1 cellular context compared by ENCODE assay signal in the genomic region with DNA sequence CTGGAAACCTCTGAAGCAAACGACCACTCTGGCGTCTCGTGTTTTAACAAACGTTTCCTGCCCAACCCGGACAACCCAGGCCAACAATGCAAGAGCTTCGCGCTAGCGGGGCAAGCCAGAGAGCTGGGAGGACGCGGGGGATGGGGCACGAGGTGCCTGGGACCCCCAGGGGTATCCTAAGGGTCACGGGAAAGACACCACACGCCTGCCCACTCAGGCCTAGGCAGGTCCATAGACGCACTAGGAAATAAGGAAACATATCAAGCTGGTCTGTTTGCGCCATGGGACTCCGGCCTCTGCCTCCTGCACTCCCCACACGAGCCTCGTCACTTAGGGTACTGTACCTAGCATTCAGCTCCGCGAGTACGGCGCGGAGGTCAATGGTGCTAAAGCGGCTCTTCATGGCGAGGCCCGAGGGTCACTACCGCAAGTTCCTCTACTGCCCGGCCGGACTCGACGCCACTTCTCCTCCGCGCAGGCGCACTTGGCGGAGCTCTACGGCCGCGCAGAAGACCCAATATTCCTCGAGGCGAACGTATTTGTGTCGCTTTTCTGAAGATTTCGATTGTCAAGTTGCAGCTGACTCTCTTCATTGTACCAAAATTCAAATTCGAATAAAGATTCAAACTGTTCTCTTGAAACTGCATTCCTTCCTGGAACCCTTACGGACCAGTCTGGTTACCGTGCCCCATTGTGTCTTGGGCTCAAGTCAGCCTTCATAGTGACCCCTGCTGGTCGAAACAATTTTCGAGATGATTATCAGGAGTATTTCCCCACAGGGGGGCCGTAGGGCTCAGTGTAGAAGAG.
A peak's percentile ranks its signal among the peaks of the same experiment; 100 is the strongest.
TF ChIP-seq lines count a peak whose summit lies in the region.

A gene with protein sequence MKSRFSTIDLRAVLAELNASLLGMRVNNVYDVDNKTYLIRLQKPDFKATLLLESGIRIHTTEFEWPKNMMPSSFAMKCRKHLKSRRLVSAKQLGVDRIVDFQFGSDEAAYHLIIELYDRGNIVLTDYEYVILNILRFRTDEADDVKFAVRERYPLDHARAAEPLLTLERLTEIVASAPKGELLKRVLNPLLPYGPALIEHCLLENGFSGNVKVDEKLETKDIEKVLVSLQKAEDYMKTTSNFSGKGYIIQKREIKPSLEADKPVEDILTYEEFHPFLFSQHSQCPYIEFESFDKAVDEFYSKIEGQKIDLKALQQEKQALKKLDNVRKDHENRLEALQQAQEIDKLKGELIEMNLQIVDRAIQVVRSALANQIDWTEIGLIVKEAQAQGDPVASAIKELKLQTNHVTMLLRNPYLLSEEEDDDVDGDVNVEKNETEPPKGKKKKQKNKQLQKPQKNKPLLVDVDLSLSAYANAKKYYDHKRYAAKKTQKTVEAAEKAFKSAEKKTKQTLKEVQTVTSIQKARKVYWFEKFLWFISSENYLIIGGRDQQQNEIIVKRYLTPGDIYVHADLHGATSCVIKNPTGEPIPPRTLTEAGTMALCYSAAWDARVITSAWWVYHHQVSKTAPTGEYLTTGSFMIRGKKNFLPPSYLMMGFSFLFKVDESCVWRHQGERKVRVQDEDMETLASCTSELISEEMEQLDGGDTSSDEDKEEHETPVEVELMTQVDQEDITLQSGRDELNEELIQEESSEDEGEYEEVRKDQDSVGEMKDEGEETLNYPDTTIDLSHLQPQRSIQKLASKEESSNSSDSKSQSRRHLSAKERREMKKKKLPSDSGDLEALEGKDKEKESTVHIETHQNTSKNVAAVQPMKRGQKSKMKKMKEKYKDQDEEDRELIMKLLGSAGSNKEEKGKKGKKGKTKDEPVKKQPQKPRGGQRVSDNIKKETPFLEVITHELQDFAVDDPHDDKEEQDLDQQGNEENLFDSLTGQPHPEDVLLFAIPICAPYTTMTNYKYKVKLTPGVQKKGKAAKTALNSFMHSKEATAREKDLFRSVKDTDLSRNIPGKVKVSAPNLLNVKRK (minus strand): TSS at position 438 of the 807 bp plus-strand sequence. CDS start 35 bp downstream, at position 403.

TF ChIP-seq in HepG2, 621 proteins besides CTCF, POLR2A, EP300 and RAD21 (continued from another document and continues in another):
- TF ChIP-seq, protein P1, sequence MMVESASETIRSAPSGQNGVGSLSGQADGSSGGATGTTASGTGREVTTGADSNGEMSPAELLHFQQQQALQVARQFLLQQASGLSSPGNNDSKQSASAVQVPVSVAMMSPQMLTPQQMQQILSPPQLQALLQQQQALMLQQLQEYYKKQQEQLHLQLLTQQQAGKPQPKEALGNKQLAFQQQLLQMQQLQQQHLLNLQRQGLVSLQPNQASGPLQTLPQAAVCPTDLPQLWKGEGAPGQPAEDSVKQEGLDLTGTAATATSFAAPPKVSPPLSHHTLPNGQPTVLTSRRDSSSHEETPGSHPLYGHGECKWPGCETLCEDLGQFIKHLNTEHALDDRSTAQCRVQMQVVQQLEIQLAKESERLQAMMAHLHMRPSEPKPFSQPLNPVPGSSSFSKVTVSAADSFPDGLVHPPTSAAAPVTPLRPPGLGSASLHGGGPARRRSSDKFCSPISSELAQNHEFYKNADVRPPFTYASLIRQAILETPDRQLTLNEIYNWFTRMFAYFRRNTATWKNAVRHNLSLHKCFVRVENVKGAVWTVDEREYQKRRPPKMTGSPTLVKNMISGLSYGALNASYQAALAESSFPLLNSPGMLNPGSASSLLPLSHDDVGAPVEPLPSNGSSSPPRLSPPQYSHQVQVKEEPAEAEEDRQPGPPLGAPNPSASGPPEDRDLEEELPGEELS (CRISPR knock-in tag; IDR thresholded peaks at IDR 0.05), result no peak; the same call in 1 of the 2 replicates
- TF ChIP-seq ZFP41 (CRISPR knock-in tag; IDR thresholded peaks at IDR 0.05; ENCODE audit: borderline replicate concordance) (no peak), NCOR1 (IDR thresholded peaks at IDR 0.05; ENCODE audit: borderline replicate concordance, low read length) (peak; percentile 56; the same call in 1 of the 2 replicates), ESRRA (CRISPR knock-in tag; IDR thresholded peaks at IDR 0.05; ENCODE audit: low read depth) (no peak), BORCS8-MEF2B (CRISPR knock-in tag; IDR thresholded peaks at IDR 0.05) (peak; percentile 93), ZSCAN31 (CRISPR knock-in tag; IDR thresholded peaks at IDR 0.05; ENCODE audit: low read depth) (peak; percentile 83), RBM22 (optimal IDR thresholded peaks at IDR 0.05; ENCODE audit: low read length) (no peak), CHD2 (IDR thresholded peaks at IDR 0.05; ENCODE audit: low read depth, low read length) (no peak), TRIM24 (CRISPR knock-in tag; IDR thresholded peaks at IDR 0.05) (no peak), EZH2 (conservative IDR thresholded peaks at IDR 0.05; ENCODE audit: low read depth, low read length) (no peak), ZNF546 (CRISPR knock-in tag; conservative IDR thresholded peaks at IDR 0.05) (0 out of 2 replicates have a peak, but pooled peaks have one; percentile 59), ZNF432 (CRISPR knock-in tag; IDR thresholded peaks at IDR 0.05; ENCODE audit: borderline replicate concordance) (no peak), SNAI1 (CRISPR knock-in tag; IDR thresholded peaks at IDR 0.05; ENCODE audit: borderline replicate concordance) (no peak), THAP11 (CRISPR knock-in tag; IDR thresholded peaks at IDR 0.05) (peak; percentile 86), SMAD1 (CRISPR knock-in tag; IDR thresholded peaks at IDR 0.05; ENCODE audit: borderline replicate concordance, low read depth) (0 out of 2 replicates have a peak, but pooled peaks have one; percentile 70), ARNTL (CRISPR knock-in tag; IDR thresholded peaks at IDR 0.05) (no peak), RCOR2 (CRISPR knock-in tag; IDR thresholded peaks at IDR 0.05) (peak; percentile 17; the same call in 1 of the 2 replicates), KLF16 (CRISPR knock-in tag; IDR thresholded peaks at IDR 0.05) (peak in 1 of 2 experiments; percentile 89; a peak in 2 of 4 replicates), ZNF558 (CRISPR knock-in tag; IDR thresholded peaks at IDR 0.05; ENCODE audit: borderline replicate concordance) (no peak), KLF11 (CRISPR knock-in tag; IDR thresholded peaks at IDR 0.05) (no peak), NFKB2 (CRISPR knock-in tag; IDR thresholded peaks at IDR 0.05; ENCODE audit: borderline replicate concordance) (peak; percentile 83; the same call in 1 of the 2 replicates), NR2F2 (IDR thresholded peaks at IDR 0.05; ENCODE audit: borderline replicate concordance, low read depth) (no peak), ZNF839 (CRISPR knock-in tag; IDR thresholded peaks at IDR 0.05; ENCODE audit: borderline replicate concordance) (0 out of 2 replicates have a peak, but pooled peaks have one; percentile 63), NCOA1 (CRISPR knock-in tag; IDR thresholded peaks at IDR 0.05) (0 out of 2 replicates have a peak, but pooled peaks have one; percentile 58), ZNF614 (CRISPR knock-in tag; IDR thresholded peaks at IDR 0.05; ENCODE audit: borderline replicate concordance) (peak; percentile 49; the same call in 1 of the 2 replicates), ZNF644 (CRISPR knock-in tag; IDR thresholded peaks at IDR 0.05; ENCODE audit: low read depth) (no peak), MAZ (IDR thresholded peaks at IDR 0.05; ENCODE audit: borderline replicate concordance, low read depth, low read length) (no peak; the same call in 1 of the 2 replicates), MAZ (CRISPR knock-in tag; IDR thresholded peaks at IDR 0.05; ENCODE audit: low read depth) (peak; percentile 72), ATF7-NPFF (CRISPR knock-in tag; IDR thresholded peaks at IDR 0.05; ENCODE audit: low read depth) (peak; percentile 46; the same call in 1 of the 2 replicates), HCFC1 (IDR thresholded peaks at IDR 0.05; ENCODE audit: low read depth, low read length) (peak; percentile 43; the same call in 1 of the 2 replicates), KDM5A (IDR thresholded peaks at IDR 0.05; ENCODE audit: borderline replicate concordance, low read length) (peak; percentile 87), CCAR2 (optimal IDR thresholded peaks at IDR 0.05; ENCODE audit: low read depth, low read length) (no peak), AKAP8 (CRISPR knock-in tag; IDR thresholded peaks at IDR 0.05) (no peak)
- TF ChIP-seq, protein P2, sequence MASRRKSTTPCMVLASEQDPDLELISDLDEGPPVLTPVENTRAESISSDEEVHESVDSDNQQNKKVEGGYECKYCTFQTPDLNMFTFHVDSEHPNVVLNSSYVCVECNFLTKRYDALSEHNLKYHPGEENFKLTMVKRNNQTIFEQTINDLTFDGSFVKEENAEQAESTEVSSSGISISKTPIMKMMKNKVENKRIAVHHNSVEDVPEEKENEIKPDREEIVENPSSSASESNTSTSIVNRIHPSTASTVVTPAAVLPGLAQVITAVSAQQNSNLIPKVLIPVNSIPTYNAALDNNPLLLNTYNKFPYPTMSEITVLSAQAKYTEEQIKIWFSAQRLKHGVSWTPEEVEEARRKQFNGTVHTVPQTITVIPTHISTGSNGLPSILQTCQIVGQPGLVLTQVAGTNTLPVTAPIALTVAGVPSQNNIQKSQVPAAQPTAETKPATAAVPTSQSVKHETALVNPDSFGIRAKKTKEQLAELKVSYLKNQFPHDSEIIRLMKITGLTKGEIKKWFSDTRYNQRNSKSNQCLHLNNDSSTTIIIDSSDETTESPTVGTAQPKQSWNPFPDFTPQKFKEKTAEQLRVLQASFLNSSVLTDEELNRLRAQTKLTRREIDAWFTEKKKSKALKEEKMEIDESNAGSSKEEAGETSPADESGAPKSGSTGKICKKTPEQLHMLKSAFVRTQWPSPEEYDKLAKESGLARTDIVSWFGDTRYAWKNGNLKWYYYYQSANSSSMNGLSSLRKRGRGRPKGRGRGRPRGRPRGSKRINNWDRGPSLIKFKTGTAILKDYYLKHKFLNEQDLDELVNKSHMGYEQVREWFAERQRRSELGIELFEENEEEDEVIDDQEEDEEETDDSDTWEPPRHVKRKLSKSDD (CRISPR knock-in tag; IDR thresholded peaks at IDR 0.05; ENCODE audit: low read depth), result no peak
- TF ChIP-seq, protein P3, sequence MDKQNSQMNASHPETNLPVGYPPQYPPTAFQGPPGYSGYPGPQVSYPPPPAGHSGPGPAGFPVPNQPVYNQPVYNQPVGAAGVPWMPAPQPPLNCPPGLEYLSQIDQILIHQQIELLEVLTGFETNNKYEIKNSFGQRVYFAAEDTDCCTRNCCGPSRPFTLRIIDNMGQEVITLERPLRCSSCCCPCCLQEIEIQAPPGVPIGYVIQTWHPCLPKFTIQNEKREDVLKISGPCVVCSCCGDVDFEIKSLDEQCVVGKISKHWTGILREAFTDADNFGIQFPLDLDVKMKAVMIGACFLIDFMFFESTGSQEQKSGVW (CRISPR knock-in tag; IDR thresholded peaks at IDR 0.05; ENCODE audit: borderline replicate concordance), result 0 out of 2 replicates have a peak, but pooled peaks have one; percentile 40
- TF ChIP-seq, protein P4, sequence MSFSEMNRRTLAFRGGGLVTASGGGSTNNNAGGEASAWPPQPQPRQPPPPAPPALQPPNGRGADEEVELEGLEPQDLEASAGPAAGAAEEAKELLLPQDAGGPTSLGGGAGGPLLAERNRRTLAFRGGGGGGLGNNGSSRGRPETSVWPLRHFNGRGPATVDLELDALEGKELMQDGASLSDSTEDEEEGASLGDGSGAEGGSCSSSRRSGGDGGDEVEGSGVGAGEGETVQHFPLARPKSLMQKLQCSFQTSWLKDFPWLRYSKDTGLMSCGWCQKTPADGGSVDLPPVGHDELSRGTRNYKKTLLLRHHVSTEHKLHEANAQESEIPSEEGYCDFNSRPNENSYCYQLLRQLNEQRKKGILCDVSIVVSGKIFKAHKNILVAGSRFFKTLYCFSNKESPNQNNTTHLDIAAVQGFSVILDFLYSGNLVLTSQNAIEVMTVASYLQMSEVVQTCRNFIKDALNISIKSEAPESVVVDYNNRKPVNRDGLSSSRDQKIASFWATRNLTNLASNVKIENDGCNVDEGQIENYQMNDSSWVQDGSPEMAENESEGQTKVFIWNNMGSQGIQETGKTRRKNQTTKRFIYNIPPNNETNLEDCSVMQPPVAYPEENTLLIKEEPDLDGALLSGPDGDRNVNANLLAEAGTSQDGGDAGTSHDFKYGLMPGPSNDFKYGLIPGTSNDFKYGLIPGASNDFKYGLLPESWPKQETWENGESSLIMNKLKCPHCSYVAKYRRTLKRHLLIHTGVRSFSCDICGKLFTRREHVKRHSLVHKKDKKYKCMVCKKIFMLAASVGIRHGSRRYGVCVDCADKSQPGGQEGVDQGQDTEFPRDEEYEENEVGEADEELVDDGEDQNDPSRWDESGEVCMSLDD (CRISPR knock-in tag; IDR thresholded peaks at IDR 0.05; ENCODE audit: borderline replicate concordance), result 0 out of 2 replicates have a peak, but pooled peaks have one; percentile 13
- TF ChIP-seq, protein P5, sequence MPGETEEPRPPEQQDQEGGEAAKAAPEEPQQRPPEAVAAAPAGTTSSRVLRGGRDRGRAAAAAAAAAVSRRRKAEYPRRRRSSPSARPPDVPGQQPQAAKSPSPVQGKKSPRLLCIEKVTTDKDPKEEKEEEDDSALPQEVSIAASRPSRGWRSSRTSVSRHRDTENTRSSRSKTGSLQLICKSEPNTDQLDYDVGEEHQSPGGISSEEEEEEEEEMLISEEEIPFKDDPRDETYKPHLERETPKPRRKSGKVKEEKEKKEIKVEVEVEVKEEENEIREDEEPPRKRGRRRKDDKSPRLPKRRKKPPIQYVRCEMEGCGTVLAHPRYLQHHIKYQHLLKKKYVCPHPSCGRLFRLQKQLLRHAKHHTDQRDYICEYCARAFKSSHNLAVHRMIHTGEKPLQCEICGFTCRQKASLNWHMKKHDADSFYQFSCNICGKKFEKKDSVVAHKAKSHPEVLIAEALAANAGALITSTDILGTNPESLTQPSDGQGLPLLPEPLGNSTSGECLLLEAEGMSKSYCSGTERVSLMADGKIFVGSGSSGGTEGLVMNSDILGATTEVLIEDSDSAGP (CRISPR knock-in tag; IDR thresholded peaks at IDR 0.05; ENCODE audit: borderline replicate concordance), result peak; percentile 77; the same call in 1 of the 2 replicates
